21 cellular contexts compared by ENCODE assay signal in the genomic region with DNA sequence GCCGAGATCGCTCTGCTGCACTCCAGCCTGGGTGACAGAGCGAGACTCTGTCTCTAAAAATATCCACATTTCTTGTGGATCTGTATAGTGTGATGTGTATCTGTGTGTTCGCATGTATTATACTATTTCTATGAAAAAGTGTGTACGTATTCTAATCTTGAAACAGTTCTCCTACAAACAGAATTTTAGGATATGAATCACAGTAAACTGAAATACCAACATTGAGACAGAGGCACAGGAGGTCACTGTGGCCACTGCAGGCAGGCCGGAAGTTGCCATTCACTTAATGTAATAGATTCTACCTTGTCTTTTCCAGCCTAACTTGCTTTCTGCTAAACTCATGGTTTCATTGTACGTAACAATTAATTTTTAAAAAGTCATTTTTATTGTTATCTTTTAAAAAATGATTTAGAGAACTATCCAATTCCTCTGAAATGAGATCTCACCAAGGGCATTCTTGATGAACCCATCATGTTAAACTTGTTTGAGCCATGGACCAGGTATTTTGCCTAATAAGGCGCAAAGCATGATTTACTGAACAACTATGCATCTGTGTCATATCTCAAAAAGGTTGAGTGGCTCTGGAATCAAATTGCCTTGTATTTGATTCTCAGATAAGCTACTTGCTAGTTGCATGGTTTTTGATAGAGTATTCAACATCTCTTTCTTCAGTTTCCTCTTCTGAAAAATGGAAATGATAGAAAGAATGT.
"Had no signal": no experiment of that assay in that cellular context is flagged by ENCODE, and none has a peak within 500 bp of the region (broad histone marks: within the 10 kb centered on the region; RNA-seq: fewer than 3 reads in every experiment).

No MANE protein-coding gene starts in this region.

- H3K9me3 ChIP-seq: left lung, neutrophil, sigmoid colon, spleen, suprapubic skin had no signal

- H3K4me1 Mint-ChIP-seq: activated CD8-positive, alpha-beta memory T cell treated with anti-CD3 and anti-CD28 coated beads, Interleukin-2, amount 10 ng/mL, durations not matched to agents 7 days and 5 days; activated naive CD4-positive, alpha-beta T cell treated with anti-CD3 and anti-CD28 coated beads, Interleukin-2, amount 50 U/mL, for 24 hours; brain; memory B cell; naive thymus-derived CD8-positive, alpha-beta T cell had no signal

- H3K9ac ChIP-seq: parathyroid adenoma had no signal

- H3K36me3 Mint-ChIP-seq: activated CD8-positive, alpha-beta memory T cell treated with anti-CD3 and anti-CD28 coated beads, Interleukin-2, amount 10 ng/mL, durations not matched to agents 7 days and 5 days; activated naive CD4-positive, alpha-beta T cell treated with anti-CD3 and anti-CD28 coated beads, Interleukin-2, amount 50 U/mL, for 24 hours; brain; memory B cell; naive thymus-derived CD8-positive, alpha-beta T cell; type B pancreatic cell had no signal

- ATAC-seq: activated CD8-positive, alpha-beta memory T cell treated with anti-CD3 and anti-CD28 coated beads, Interleukin-2, amount 10 ng/mL, durations not matched to agents 7 days and 5 days; effector memory CD8-positive, alpha-beta T cell; left lung; naive thymus-derived CD8-positive, alpha-beta T cell had no signal

- H3K4me1 ChIP-seq: left lung, parathyroid adenoma, sigmoid colon, spleen, suprapubic skin had no signal

- H3K27ac Mint-ChIP-seq: activated CD8-positive, alpha-beta memory T cell treated with anti-CD3 and anti-CD28 coated beads, Interleukin-2, amount 10 ng/mL, durations not matched to agents 7 days and 5 days; activated naive CD4-positive, alpha-beta T cell treated with anti-CD3 and anti-CD28 coated beads, Interleukin-2, amount 50 U/mL, for 24 hours; activated T-cell treated with anti-CD3 and anti-CD28 coated beads, Interleukin-2, amount 50 U/mL, for 24 hours; brain; dendritic cell treated with granulocyte-macrophage colony-stimulating factor and Interleukin-4, amounts not matched to agents 40 ng/mL and 50 ng/mL, for 4 days; effector memory CD8-positive, alpha-beta T cell; memory B cell; naive thymus-derived CD8-positive, alpha-beta T cell; stimulated activated naive CD8-positive, alpha-beta T cell treated with anti-CD3 and anti-CD28 coated beads, Interleukin-15, Interleukin-2, amounts not matched to agents 100 ng/mL and 50 ng/mL, for 24 hours; type B pancreatic cell had no signal

- H3K27me3 Mint-ChIP-seq: activated CD8-positive, alpha-beta memory T cell treated with anti-CD3 and anti-CD28 coated beads, Interleukin-2, amount 10 ng/mL, durations not matched to agents 7 days and 5 days; activated naive CD4-positive, alpha-beta T cell treated with anti-CD3 and anti-CD28 coated beads, Interleukin-2, amount 50 U/mL, for 24 hours; activated T-cell treated with anti-CD3 and anti-CD28 coated beads, Interleukin-2, amount 50 U/mL, for 24 hours; brain; dendritic cell treated with granulocyte-macrophage colony-stimulating factor and Interleukin-4, amounts not matched to agents 40 ng/mL and 50 ng/mL, for 4 days; effector memory CD8-positive, alpha-beta T cell; memory B cell; naive thymus-derived CD8-positive, alpha-beta T cell; stimulated activated naive CD8-positive, alpha-beta T cell treated with anti-CD3 and anti-CD28 coated beads, Interleukin-15, Interleukin-2, amounts not matched to agents 100 ng/mL and 50 ng/mL, for 24 hours; type B pancreatic cell had no signal

- H3K4me3 Mint-ChIP-seq: activated CD8-positive, alpha-beta memory T cell treated with anti-CD3 and anti-CD28 coated beads, Interleukin-2, amount 10 ng/mL, durations not matched to agents 7 days and 5 days; activated naive CD4-positive, alpha-beta T cell treated with anti-CD3 and anti-CD28 coated beads, Interleukin-2, amount 50 U/mL, for 24 hours; activated T-cell treated with anti-CD3 and anti-CD28 coated beads, Interleukin-2, amount 50 U/mL, for 24 hours; brain; dendritic cell treated with granulocyte-macrophage colony-stimulating factor and Interleukin-4, amounts not matched to agents 40 ng/mL and 50 ng/mL, for 4 days; effector memory CD8-positive, alpha-beta T cell; memory B cell; naive thymus-derived CD8-positive, alpha-beta T cell; stimulated activated naive CD8-positive, alpha-beta T cell treated with anti-CD3 and anti-CD28 coated beads, Interleukin-15, Interleukin-2, amounts not matched to agents 100 ng/mL and 50 ng/mL, for 24 hours; type B pancreatic cell had no signal

- DNase-seq: activated CD4-positive, alpha-beta T cell treated with anti-CD3 and anti-CD28 coated beads, Interleukin-2, amount 50 U/mL, for 48 hours; activated CD4-positive, CD25-positive, alpha-beta regulatory T cell treated with anti-CD3 and anti-CD28 coated beads, Interleukin-2, amount 50 U/mL, for 72 hours; activated CD8-positive, alpha-beta memory T cell treated with anti-CD3 and anti-CD28 coated beads, Interleukin-2, amount 10 ng/mL, durations not matched to agents 7 days and 5 days; activated effector memory CD4-positive, alpha-beta T cell treated with Interleukin-2 at 50 U/mL for 16 hours; activated T-cell treated with anti-CD3 and anti-CD28 coated beads, Interleukin-2, amount 50 U/mL, for 24 hours; effector memory CD8-positive, alpha-beta T cell; erythroblast; islet precursor cell; naive thymus-derived CD8-positive, alpha-beta T cell; sigmoid colon; spleen had no signal

- H3K27me3 ChIP-seq: left lung, neutrophil, sigmoid colon, spleen, suprapubic skin had no signal

- H3K4me3 ChIP-seq: left lung, sigmoid colon, spleen, suprapubic skin had no signal

- H3K36me3 ChIP-seq: left lung, neutrophil, sigmoid colon, spleen, suprapubic skin had no signal

- H3K9me3 Mint-ChIP-seq: activated naive CD4-positive, alpha-beta T cell treated with anti-CD3 and anti-CD28 coated beads, Interleukin-2, amount 50 U/mL, for 24 hours; activated T-cell treated with anti-CD3 and anti-CD28 coated beads, Interleukin-2, amount 50 U/mL, for 24 hours; brain; dendritic cell treated with granulocyte-macrophage colony-stimulating factor and Interleukin-4, amounts not matched to agents 40 ng/mL and 50 ng/mL, for 4 days; effector memory CD8-positive, alpha-beta T cell; stimulated activated naive CD8-positive, alpha-beta T cell treated with anti-CD3 and anti-CD28 coated beads, Interleukin-15, Interleukin-2, amounts not matched to agents 100 ng/mL and 50 ng/mL, for 24 hours; type B pancreatic cell had no signal

- H3K27ac ChIP-seq: left lung, neutrophil, parathyroid adenoma, sigmoid colon, spleen, suprapubic skin had no signal

- H2AFZ ChIP-seq: parathyroid adenoma had no signal
